ENCODE assay signal across 1 cellular context in genomic region chr17:8190506-8190905, GRCh38.
TF ChIP-seq lines count a peak whose summit lies in the region.

No MANE protein-coding gene starts in this region.

TF ChIP-seq in GM23338, 12 proteins besides CTCF, POLR2A, EP300 and RAD21 (continued from another document):
- TF ChIP-seq ZNF331 (CRISPR knock-in tag; IDR thresholded peaks at IDR 0.05; ENCODE audit: low read depth) = no peak
- TF ChIP-seq REST (IDR thresholded peaks at IDR 0.05; ENCODE audit: unreplicated experiment) = no peak
- TF ChIP-seq EZH2phosphoT487 (IDR thresholded peaks at IDR 0.05; ENCODE audit: unreplicated experiment) = no peak
- no peak for TF ChIP-seq ETS1 (IDR thresholded peaks at IDR 0.05)
- no peak for TF ChIP-seq ZNF462 (CRISPR knock-in tag; IDR thresholded peaks at IDR 0.05)
- TF ChIP-seq CREB1 (CRISPR knock-in tag; IDR thresholded peaks at IDR 0.05; ENCODE audit: low read depth) = no peak
- TF ChIP-seq EZH2 (IDR thresholded peaks at IDR 0.05; ENCODE audit: low read depth, unreplicated experiment) = no peak
- no peak for TF ChIP-seq POLR2AphosphoS5 (IDR thresholded peaks at IDR 0.05; ENCODE audit: low read depth)
- no peak for TF ChIP-seq JUNB (IDR thresholded peaks at IDR 0.05; ENCODE audit: unreplicated experiment)
- no peak for TF ChIP-seq STAT1 (IDR thresholded peaks at IDR 0.05; ENCODE audit: unreplicated experiment)
- TF ChIP-seq NANOG (IDR thresholded peaks at IDR 0.05; ENCODE audit: borderline replicate concordance) = no peak
